ENCODE assay signal across 24 cellular contexts in the genomic region with DNA sequence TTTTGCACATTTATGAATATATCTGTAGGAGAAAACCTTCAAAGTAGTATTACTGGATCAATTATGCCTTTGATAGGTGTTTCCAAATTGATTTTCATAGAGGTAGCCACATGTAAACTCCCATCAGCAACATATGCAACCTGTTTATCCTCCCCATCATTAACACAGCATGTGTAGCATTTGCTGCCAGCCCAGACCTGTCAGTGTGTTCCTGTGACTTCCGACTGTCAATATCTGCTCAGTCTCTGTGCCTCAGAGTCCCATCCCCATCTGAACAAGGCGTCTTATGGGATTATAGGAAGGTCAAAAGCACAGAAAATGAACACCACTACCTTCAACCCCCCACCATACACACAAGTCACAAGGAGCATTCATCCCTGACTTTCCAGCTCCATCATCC. TPM values are rescaled to one million over a fixed set of nuclear protein-coding genes. Genes with fewer than 3 reads are reported as not detected.
DNase-seq lines count a peak whose midpoint lies in the region; ATAC-seq and TF ChIP-seq lines count a peak whose summit lies in the region.
"Had no signal": no experiment of that assay in that cellular context is flagged by ENCODE, and none has a peak within 500 bp of the region (broad histone marks: within the 10 kb centered on the region; RNA-seq: fewer than 3 reads in every experiment).

No MANE protein-coding gene starts in this region.

- no peaks in the 10 kb centered on the region for H3K36me3 ChIP-seq in spleen

- H3K27ac Mint-ChIP-seq in WTC11: 0 out of 2 replicates have a peak overlapping the region, but pooled peaks have one; percentile 13
- H3K27ac Mint-ChIP-seq: activated CD4-positive, alpha-beta T cell treated with anti-CD3 and anti-CD28 coated beads, Interleukin-2, amount 10 ng/mL, durations not matched to agents 24 days and 14 days; nephron; T-helper 2 cell treated with Interferon-gamma antibody and Interleukin-4, amounts not matched to agents 5 μg/mL and 100 μg/mL, for 36 hours had no signal

- intact Hi-C loops in spleen (cut with DNase I; ENCODE audit: low total_unique reads): no loop called here

- no peak overlapping the region for H3K27ac ChIP-seq in spleen
- H3K27ac ChIP-seq: hepatocyte, PC-9, skin epidermis had no signal

- H3K27me3 ChIP-seq in spleen (replicated peaks in 1 of 7): no peaks in the 10 kb centered on the region
- H3K27me3 ChIP-seq: hepatocyte had no signal

- WGBS in spleen, 5 donors: 72 to 90% (median 83%) methylated on average over 2 of the region's 2 CpGs

- no peaks in the 10 kb centered on the region for H3K4me1 ChIP-seq in spleen

- CTCF ChIA-PET in WTC11 (lab: Charles Lee): no interaction called here

- H3K36me3 Mint-ChIP-seq in WTC11: peaks cover 5% of the 10 kb centered on the region; the same call in 1 of the 2 replicates

- ATAC-seq in WTC11 (no peak), GM18868 (IDR thresholded peaks at IDR 0.05; ENCODE audit: unreplicated experiment) (no peak)
- ATAC-seq: left colon, Right ventricle myocardium inferior had no signal

- TF ChIP-seq CTCF in WTC11 (IDR thresholded peaks at IDR 0.05) (no peak), spleen (IDR thresholded peaks at IDR 0.05 in 8 of 11, conservative IDR thresholded peaks at IDR 0.05 in 3 of 11) (no peak)

- H3K9me3 ChIP-seq in spleen: peaks cover 0 to 8% (median 0%) of the 10 kb centered on the region in 8 donors

- POLR2A ChIA-PET in WTC11 (lab: Charles Lee): no interaction called here

- H3K4me1 Mint-ChIP-seq in WTC11: peaks cover 8% of the 10 kb centered on the region
- H3K4me1 Mint-ChIP-seq: activated CD4-positive, alpha-beta T cell treated with anti-CD3 and anti-CD28 coated beads, Interleukin-2, amount 10 ng/mL, durations not matched to agents 24 days and 14 days; nephron had no signal

- H3K4me3 Mint-ChIP-seq in WTC11: no peak overlapping the region
- H3K4me3 Mint-ChIP-seq: activated CD4-positive, alpha-beta T cell treated with anti-CD3 and anti-CD28 coated beads, Interleukin-2, amount 10 ng/mL, durations not matched to agents 24 days and 14 days; nephron; T-helper 2 cell treated with Interferon-gamma antibody and Interleukin-4, amounts not matched to agents 5 μg/mL and 100 μg/mL, for 36 hours had no signal

- H3K9me3 Mint-ChIP-seq in WTC11: peaks cover 9% of the 10 kb centered on the region; the same call in 1 of the 2 replicates
- H3K9me3 Mint-ChIP-seq: activated CD4-positive, alpha-beta T cell treated with anti-CD3 and anti-CD28 coated beads, Interleukin-2, amount 10 ng/mL, durations not matched to agents 24 days and 14 days; nephron; T-helper 2 cell treated with Interferon-gamma antibody and Interleukin-4, amounts not matched to agents 5 μg/mL and 100 μg/mL, for 36 hours had no signal

- no peak overlapping the region for H3K4me3 ChIP-seq in spleen
- H3K4me3 ChIP-seq: hepatocyte, PC-9, skin epidermis had no signal

- DNase-seq in DMS153 (lab: John Stamatoyannopoulos, UW) (peak; percentile 45), NCI-H1417 treated with DMSO at 0.1 percent for 48 hours (lab: John Stamatoyannopoulos, UW) (peak; percentile 80), NCI-H2171 treated with DMSO at 0.1 percent for 48 hours (lab: John Stamatoyannopoulos, UW) (peak; percentile 93), WTC11 (ENCODE audit: low spot score) (no peak), spleen (no peak)
- no peak for DNase-seq in stimulated activated CD4-positive, alpha-beta T cell treated with anti-CD3 and anti-CD28 coated beads, Interleukin-15, amount 100 ng/mL, for 24 hours
- DNase-seq: activated CD4-positive, alpha-beta T cell treated with anti-CD3 and anti-CD28 coated beads, Interleukin-2, amount 10 ng/mL, durations not matched to agents 24 days and 14 days; activated T-cell treated with anti-CD3 and anti-CD28 coated beads, Interleukin-2, amount 50 U/mL, for 48 hours; Calu3; central memory CD4-positive, alpha-beta T cell; H7; left colon; mammary epithelial cell; NCI-H226; NK-92 treated with Interleukin-12 subunit alpha and Interleukin-12 subunit beta, amount 100 ng/mL, for 24 hours; PC-9; stimulated activated CD4-positive, alpha-beta T cell treated with anti-CD3 and anti-CD28 coated beads, Interleukin-1b, Interleukin-23, amount 100 ng/mL, for 48 hours; trophoblast cell had no signal

- TF ChIP-seq POLR2A in spleen (IDR thresholded peaks at IDR 0.05): no peak

- no peaks in the 10 kb centered on the region; the same call in 1 of the 2 replicates for H3K27me3 Mint-ChIP-seq in WTC11 (ENCODE audit: low read depth)

TF ChIP-seq in WTC11, 78 proteins besides CTCF, POLR2A, EP300 and RAD21:
- TF ChIP-seq OVOL2 (CRISPR knock-in tag; IDR thresholded peaks at IDR 0.05; ENCODE audit: borderline replicate concordance): no peak
TF ChIP-seq in WTC11: peak in this region for 0.

RNA-seq across cellular contexts. Expression of gene CAPRIN2, which starts 9.5 kb away (rescaled TPM):
- total RNA-seq in WTC11 (2021) (55.9 to 62.7 TPM (median 59.7 TPM) in 3 replicates), spleen (10 to 100 TPM; 20.5 to 54.5 (median 26.8) TPM)
- polyA plus RNA-seq in spleen: 10 to 100 TPM; 11.4 to 22.9 (median 16.4) TPM

Comparison
In these comparisons a context has a peak if more than half of its experiments do, and no peak if none do; other contexts are left out.
1. DNase-seq: peak in DMS153 (single experiment), NCI-H1417 treated with DMSO at 0.1 percent for 48 hours (single experiment) and NCI-H2171 treated with DMSO at 0.1 percent for 48 hours (single experiment); none in WTC11 (single experiment), stimulated activated CD4-positive, alpha-beta T cell treated with anti-CD3 and anti-CD28 coated beads, Interleukin-15, amount 100 ng/mL, for 24 hours (single experiment) and spleen (single experiment).